9 cellular contexts compared by ENCODE assay signal in the genomic region with DNA sequence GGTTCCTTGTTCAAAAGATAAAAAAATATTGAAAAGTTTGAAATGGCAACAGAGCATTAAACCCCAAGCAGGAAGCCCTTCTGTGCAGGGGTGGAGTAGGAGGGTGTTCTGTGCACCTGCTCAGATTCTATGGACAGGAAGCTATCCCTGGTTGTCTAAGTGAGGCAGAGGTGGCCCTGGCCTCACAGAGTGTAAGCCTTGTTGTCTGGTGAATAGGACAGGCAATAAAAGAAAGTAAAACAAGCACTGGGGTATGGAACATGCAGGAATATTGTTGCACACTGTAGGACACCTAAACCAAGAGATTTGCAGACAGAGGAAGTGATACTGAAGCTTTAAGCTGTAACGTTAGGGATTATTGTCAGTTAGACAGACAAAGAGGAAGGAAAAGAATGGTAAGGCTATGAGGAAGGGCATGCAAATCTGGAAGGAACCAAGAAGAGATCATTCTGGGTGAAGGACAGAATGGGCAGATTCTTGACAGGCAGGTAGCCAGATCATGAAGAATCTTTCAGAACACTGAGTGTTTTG.
DNase-seq lines count a peak whose midpoint lies in the region; ATAC-seq and TF ChIP-seq lines count a peak whose summit lies in the region.
"Had no signal": no experiment of that assay in that cellular context is flagged by ENCODE, and none has a peak within 500 bp of the region (broad histone marks: within the 10 kb centered on the region; RNA-seq: fewer than 3 reads in every experiment).

No MANE protein-coding gene starts in this region.

- DNase-seq in KG1 (lab: John Stamatoyannopoulos, UW) = peak; percentile 35
- DNase-seq in left lung = no peak
- DNase-seq in C1 segment of cervical spinal cord (lab: John Stamatoyannopoulos, UW) = no peak
- DNase-seq in EL = no peak
- DNase-seq in neuronal stem cell (ENCODE audit: low spot score) = no peak
- DNase-seq in DMS79 (lab: John Stamatoyannopoulos, UW) = no peak
- DNase-seq: pancreas had no signal

- no peak overlapping the region for H2BK12ac ChIP-seq in neuronal stem cell (ENCODE audit: low read length)

- H3K27me3 ChIP-seq in left lung = no peaks in the 10 kb centered on the region
- peaks cover 0 to 2% (median 0%) of the 10 kb centered on the region in 3 experiments for H3K27me3 ChIP-seq in neuronal stem cell (ENCODE audit: control insufficient read depth in 3 of 3, insufficient read depth in 3 of 3, low read depth in 1 of 3, low read length in 3 of 3)
- H3K27me3 ChIP-seq: pancreas had no signal

- H4K91ac ChIP-seq in neuronal stem cell (ENCODE audit: low read depth, low read length, poor library complexity) = no peak overlapping the region

- H3K9ac ChIP-seq in neuronal stem cell (ENCODE audit: low read depth, low read length, poor library complexity) = no peak overlapping the region

- no peak overlapping the region for H3K18ac ChIP-seq in neuronal stem cell (ENCODE audit: low read length)

- H3K79me1 ChIP-seq in neuronal stem cell (ENCODE audit: low read depth, low read length) = no peaks in the 10 kb centered on the region

- H2BK15ac ChIP-seq in neuronal stem cell (ENCODE audit: low read length) = no peak overlapping the region

- H3K27ac ChIP-seq in left lung = peak overlapping the region in 1 of 2 donors; percentile 81
- no peak overlapping the region for H3K27ac ChIP-seq in neuronal stem cell (replicated peaks; ENCODE audit: low read length)
- H3K27ac ChIP-seq: pancreas had no signal

- H2BK120ac ChIP-seq in neuronal stem cell (ENCODE audit: low read depth, low read length) = no peak overlapping the region

- H3K14ac ChIP-seq in neuronal stem cell (ENCODE audit: low read length) = no peak overlapping the region

- H3K4me1 ChIP-seq in left lung = peaks cover 0 to 33% of the 10 kb centered on the region in 2 donors
- H3K4me1 ChIP-seq in neuronal stem cell (ENCODE audit: control insufficient read depth in 2 of 2, insufficient read depth in 1 of 2, low read depth in 1 of 2, low read length in 2 of 2) = peaks cover 0 to 5% of the 10 kb centered on the region in 2 donors
- H3K4me1 ChIP-seq: pancreas had no signal

- no peak overlapping the region for H3K4me3 ChIP-seq in left lung
- H3K4me3 ChIP-seq in neuronal stem cell (ENCODE audit: low read length in 2 of 2) = no peak overlapping the region
- H3K4me3 ChIP-seq: pancreas had no signal

- peak; percentile 44 for ATAC-seq in GM18519 (IDR thresholded peaks at IDR 0.05; ENCODE audit: low FRiP score, unreplicated experiment)
- peak; percentile 54 for ATAC-seq in GM21737 (IDR thresholded peaks at IDR 0.05; ENCODE audit: unreplicated experiment)
- ATAC-seq in left lung = peak; percentile 79

- no peak overlapping the region for H3K23ac ChIP-seq in neuronal stem cell (ENCODE audit: low read depth, low read length, poor library complexity)

- H3K9me3 ChIP-seq in left lung (no peaks in the 10 kb centered on the region), neuronal stem cell (replicated peaks in 1 of 2; ENCODE audit: control insufficient read depth in 2 of 2, insufficient read depth in 1 of 2, low read depth in 1 of 2, low read length in 2 of 2) (no peaks in the 10 kb centered on the region)
- H3K9me3 ChIP-seq: pancreas had no signal

- intact Hi-C loops in left lung (cut with DNase I) = no loop called here

- no CpG with 5 or more reads among the region's 1 CpG for WGBS in neuronal stem cell (ENCODE audit: extremely low coverage in 2 of 2, insufficient read length in 2 of 2, insufficient replicate concordance in 1 of 2), 2 donors

- no peak overlapping the region for H4K8ac ChIP-seq in neuronal stem cell (ENCODE audit: low read depth, low read length)

- H2AK5ac ChIP-seq in neuronal stem cell (ENCODE audit: low read depth, low read length) = no peak overlapping the region

- TF ChIP-seq CTCF in left lung (IDR thresholded peaks at IDR 0.05) = no peak

- H3K36me3 ChIP-seq in left lung (no peaks in the 10 kb centered on the region), neuronal stem cell (replicated peaks in 1 of 2; ENCODE audit: control insufficient read depth in 2 of 2, insufficient read depth in 2 of 2, low read length in 2 of 2) (peaks cover 0 to 2% of the 10 kb centered on the region in 2 donors)
- H3K36me3 ChIP-seq: pancreas had no signal

- H3K4me2 ChIP-seq in neuronal stem cell (ENCODE audit: insufficient read depth, low read length, poor library complexity, severe bottlenecking) = no peak overlapping the region

- H2BK5ac ChIP-seq in neuronal stem cell (ENCODE audit: low read length) = no peak overlapping the region

- no peak overlapping the region for H2AFZ ChIP-seq in neuronal stem cell (ENCODE audit: low read length)

- H3K4ac ChIP-seq in neuronal stem cell (ENCODE audit: low read length) = no peak overlapping the region
